In the genomic region with DNA sequence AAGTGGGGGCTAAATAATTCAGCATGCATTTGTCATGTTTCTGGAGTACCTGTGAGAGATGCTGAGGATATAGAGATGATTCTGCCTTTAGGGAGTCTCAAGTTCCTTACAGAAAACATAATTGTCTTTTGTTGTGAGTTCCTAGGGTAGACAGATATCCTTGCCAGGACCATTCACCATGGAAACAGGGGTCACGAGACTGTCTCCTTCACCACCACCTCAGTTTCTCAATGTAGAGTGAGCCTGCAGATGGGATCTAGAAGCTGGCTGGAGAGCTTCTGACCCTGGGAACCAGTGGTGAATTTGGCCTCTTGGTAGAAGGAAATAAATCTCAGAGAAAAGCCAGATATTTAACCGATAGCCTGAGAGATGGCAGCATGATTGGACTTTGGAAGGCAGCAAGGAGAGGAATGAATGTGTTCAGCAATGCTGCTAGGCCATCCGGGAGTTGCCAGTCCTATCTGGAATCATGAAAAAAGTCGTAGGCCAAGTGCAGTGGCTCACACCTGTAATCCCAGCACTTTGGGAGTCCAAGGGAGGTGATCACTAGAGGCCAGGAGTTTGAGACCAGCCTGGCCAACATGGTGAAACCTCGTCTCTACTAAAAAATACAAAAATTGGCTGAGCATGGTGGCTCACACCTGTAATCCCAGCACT, we compare ENCODE assay signal across 1 cellular context.
TF ChIP-seq lines count a peak whose summit lies in the region.

No MANE protein-coding gene starts in this region.

TF ChIP-seq in HepG2, 621 proteins besides CTCF, POLR2A, EP300 and RAD21 (continued from another document and continues in another):
- TF ChIP-seq FOXK1 (CRISPR knock-in tag; IDR thresholded peaks at IDR 0.05; ENCODE audit: borderline replicate concordance, low read depth) (no peak), ZNF672 (CRISPR knock-in tag; IDR thresholded peaks at IDR 0.05) (no peak), TGIF2 (CRISPR knock-in tag; IDR thresholded peaks at IDR 0.05) (no peak), GTF2F1 (IDR thresholded peaks at IDR 0.05; ENCODE audit: low read length) (no peak), SRSF9 (IDR thresholded peaks at IDR 0.05; ENCODE audit: borderline replicate concordance, insufficient read depth, low read depth, low read length, poor library complexity, severe bottlenecking) (no peak), ZNF556 (CRISPR knock-in tag; IDR thresholded peaks at IDR 0.05; ENCODE audit: borderline replicate concordance) (no peak), ZKSCAN5 (CRISPR knock-in tag; IDR thresholded peaks at IDR 0.05) (no peak), ZNF251 (CRISPR knock-in tag; IDR thresholded peaks at IDR 0.05) (no peak), SP5 (CRISPR knock-in tag; IDR thresholded peaks at IDR 0.05; ENCODE audit: borderline replicate concordance, low read depth) (no peak), FOXA3 (CRISPR knock-in tag; IDR thresholded peaks at IDR 0.05) (no peak), KLF6 (CRISPR knock-in tag; IDR thresholded peaks at IDR 0.05) (no peak), YEATS4 (CRISPR knock-in tag; IDR thresholded peaks at IDR 0.05; ENCODE audit: borderline replicate concordance) (no peak), ZNF432 (CRISPR knock-in tag; IDR thresholded peaks at IDR 0.05; ENCODE audit: borderline replicate concordance) (no peak), ISX (CRISPR knock-in tag; conservative IDR thresholded peaks at IDR 0.05) (no peak), NR2F6 (IDR thresholded peaks at IDR 0.05) (no peak), NR2F6 (CRISPR knock-in tag; IDR thresholded peaks at IDR 0.05) (no peak), ZZZ3 (CRISPR knock-in tag; IDR thresholded peaks at IDR 0.05; ENCODE audit: borderline replicate concordance) (no peak), GPN1 (CRISPR knock-in tag; IDR thresholded peaks at IDR 0.05; ENCODE audit: borderline replicate concordance) (no peak), GABPA (IDR thresholded peaks at IDR 0.05; ENCODE audit: low read depth, low read length) (no peak), GABPA (CRISPR knock-in tag; IDR thresholded peaks at IDR 0.05; ENCODE audit: low read depth) (no peak), TCF7 (IDR thresholded peaks at IDR 0.05; ENCODE audit: low read depth) (no peak), ISL2 (CRISPR knock-in tag; IDR thresholded peaks at IDR 0.05) (no peak), TMF1 (CRISPR knock-in tag; IDR thresholded peaks at IDR 0.05; ENCODE audit: low read depth) (no peak), ZNF792 (CRISPR knock-in tag; IDR thresholded peaks at IDR 0.05) (no peak), ZNF143 (CRISPR knock-in tag; IDR thresholded peaks at IDR 0.05) (no peak), SMAD3 (CRISPR knock-in tag; IDR thresholded peaks at IDR 0.05) (no peak), TAF15 (IDR thresholded peaks at IDR 0.05; ENCODE audit: low read depth, low read length, poor library complexity, severe bottlenecking) (no peak), ZNF644 (CRISPR knock-in tag; IDR thresholded peaks at IDR 0.05; ENCODE audit: low read depth) (peak; percentile 87; the same call in 1 of the 2 replicates), ZNF235 (CRISPR knock-in tag; IDR thresholded peaks at IDR 0.05; ENCODE audit: borderline replicate concordance) (no peak), ELF3 (CRISPR knock-in tag; IDR thresholded peaks at IDR 0.05) (no peak), KDM4B (CRISPR knock-in tag; IDR thresholded peaks at IDR 0.05) (no peak), ZNF253 (CRISPR knock-in tag; IDR thresholded peaks at IDR 0.05; ENCODE audit: borderline replicate concordance) (no peak), PPARG (CRISPR knock-in tag; conservative IDR thresholded peaks at IDR 0.05) (no peak), MTA3 (CRISPR knock-in tag; IDR thresholded peaks at IDR 0.05) (no peak), HDAC1 (CRISPR knock-in tag; IDR thresholded peaks at IDR 0.05) (peak; percentile 38; the same call in 1 of the 2 replicates), ZEB1 (IDR thresholded peaks at IDR 0.05; ENCODE audit: insufficient replicate concordance, low read depth) (no peak)
- TF ChIP-seq, protein P1, sequence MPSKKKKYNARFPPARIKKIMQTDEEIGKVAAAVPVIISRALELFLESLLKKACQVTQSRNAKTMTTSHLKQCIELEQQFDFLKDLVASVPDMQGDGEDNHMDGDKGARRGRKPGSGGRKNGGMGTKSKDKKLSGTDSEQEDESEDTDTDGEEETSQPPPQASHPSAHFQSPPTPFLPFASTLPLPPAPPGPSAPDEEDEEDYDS (CRISPR knock-in tag; IDR thresholded peaks at IDR 0.05) = no peak
- TF ChIP-seq, protein P2, sequence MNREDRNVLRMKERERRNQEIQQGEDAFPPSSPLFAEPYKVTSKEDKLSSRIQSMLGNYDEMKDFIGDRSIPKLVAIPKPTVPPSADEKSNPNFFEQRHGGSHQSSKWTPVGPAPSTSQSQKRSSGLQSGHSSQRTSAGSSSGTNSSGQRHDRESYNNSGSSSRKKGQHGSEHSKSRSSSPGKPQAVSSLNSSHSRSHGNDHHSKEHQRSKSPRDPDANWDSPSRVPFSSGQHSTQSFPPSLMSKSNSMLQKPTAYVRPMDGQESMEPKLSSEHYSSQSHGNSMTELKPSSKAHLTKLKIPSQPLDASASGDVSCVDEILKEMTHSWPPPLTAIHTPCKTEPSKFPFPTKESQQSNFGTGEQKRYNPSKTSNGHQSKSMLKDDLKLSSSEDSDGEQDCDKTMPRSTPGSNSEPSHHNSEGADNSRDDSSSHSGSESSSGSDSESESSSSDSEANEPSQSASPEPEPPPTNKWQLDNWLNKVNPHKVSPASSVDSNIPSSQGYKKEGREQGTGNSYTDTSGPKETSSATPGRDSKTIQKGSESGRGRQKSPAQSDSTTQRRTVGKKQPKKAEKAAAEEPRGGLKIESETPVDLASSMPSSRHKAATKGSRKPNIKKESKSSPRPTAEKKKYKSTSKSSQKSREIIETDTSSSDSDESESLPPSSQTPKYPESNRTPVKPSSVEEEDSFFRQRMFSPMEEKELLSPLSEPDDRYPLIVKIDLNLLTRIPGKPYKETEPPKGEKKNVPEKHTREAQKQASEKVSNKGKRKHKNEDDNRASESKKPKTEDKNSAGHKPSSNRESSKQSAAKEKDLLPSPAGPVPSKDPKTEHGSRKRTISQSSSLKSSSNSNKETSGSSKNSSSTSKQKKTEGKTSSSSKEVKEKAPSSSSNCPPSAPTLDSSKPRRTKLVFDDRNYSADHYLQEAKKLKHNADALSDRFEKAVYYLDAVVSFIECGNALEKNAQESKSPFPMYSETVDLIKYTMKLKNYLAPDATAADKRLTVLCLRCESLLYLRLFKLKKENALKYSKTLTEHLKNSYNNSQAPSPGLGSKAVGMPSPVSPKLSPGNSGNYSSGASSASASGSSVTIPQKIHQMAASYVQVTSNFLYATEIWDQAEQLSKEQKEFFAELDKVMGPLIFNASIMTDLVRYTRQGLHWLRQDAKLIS (CRISPR knock-in tag; IDR thresholded peaks at IDR 0.05) = no peak
- TF ChIP-seq, protein P3, sequence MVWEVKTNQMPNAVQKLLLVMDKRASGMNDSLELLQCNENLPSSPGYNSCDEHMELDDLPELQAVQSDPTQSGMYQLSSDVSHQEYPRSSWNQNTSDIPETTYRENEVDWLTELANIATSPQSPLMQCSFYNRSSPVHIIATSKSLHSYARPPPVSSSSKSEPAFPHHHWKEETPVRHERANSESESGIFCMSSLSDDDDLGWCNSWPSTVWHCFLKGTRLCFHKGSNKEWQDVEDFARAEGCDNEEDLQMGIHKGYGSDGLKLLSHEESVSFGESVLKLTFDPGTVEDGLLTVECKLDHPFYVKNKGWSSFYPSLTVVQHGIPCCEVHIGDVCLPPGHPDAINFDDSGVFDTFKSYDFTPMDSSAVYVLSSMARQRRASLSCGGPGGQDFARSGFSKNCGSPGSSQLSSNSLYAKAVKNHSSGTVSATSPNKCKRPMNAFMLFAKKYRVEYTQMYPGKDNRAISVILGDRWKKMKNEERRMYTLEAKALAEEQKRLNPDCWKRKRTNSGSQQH (CRISPR knock-in tag; IDR thresholded peaks at IDR 0.05; ENCODE audit: low read depth) = 0 out of 2 replicates have a peak, but pooled peaks have one; percentile 63
- TF ChIP-seq, protein P4, sequence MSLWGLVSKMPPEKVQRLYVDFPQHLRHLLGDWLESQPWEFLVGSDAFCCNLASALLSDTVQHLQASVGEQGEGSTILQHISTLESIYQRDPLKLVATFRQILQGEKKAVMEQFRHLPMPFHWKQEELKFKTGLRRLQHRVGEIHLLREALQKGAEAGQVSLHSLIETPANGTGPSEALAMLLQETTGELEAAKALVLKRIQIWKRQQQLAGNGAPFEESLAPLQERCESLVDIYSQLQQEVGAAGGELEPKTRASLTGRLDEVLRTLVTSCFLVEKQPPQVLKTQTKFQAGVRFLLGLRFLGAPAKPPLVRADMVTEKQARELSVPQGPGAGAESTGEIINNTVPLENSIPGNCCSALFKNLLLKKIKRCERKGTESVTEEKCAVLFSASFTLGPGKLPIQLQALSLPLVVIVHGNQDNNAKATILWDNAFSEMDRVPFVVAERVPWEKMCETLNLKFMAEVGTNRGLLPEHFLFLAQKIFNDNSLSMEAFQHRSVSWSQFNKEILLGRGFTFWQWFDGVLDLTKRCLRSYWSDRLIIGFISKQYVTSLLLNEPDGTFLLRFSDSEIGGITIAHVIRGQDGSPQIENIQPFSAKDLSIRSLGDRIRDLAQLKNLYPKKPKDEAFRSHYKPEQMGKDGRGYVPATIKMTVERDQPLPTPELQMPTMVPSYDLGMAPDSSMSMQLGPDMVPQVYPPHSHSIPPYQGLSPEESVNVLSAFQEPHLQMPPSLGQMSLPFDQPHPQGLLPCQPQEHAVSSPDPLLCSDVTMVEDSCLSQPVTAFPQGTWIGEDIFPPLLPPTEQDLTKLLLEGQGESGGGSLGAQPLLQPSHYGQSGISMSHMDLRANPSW (CRISPR knock-in tag; IDR thresholded peaks at IDR 0.05; ENCODE audit: borderline replicate concordance) = no peak
- TF ChIP-seq, protein P5, sequence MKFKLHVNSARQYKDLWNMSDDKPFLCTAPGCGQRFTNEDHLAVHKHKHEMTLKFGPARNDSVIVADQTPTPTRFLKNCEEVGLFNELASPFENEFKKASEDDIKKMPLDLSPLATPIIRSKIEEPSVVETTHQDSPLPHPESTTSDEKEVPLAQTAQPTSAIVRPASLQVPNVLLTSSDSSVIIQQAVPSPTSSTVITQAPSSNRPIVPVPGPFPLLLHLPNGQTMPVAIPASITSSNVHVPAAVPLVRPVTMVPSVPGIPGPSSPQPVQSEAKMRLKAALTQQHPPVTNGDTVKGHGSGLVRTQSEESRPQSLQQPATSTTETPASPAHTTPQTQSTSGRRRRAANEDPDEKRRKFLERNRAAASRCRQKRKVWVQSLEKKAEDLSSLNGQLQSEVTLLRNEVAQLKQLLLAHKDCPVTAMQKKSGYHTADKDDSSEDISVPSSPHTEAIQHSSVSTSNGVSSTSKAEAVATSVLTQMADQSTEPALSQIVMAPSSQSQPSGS (CRISPR knock-in tag; IDR thresholded peaks at IDR 0.05) = no peak
- TF ChIP-seq, protein P6, sequence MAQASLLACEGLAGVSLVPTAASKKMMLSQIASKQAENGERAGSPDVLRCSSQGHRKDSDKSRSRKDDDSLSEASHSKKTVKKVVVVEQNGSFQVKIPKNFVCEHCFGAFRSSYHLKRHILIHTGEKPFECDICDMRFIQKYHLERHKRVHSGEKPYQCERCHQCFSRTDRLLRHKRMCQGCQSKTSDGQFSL (CRISPR knock-in tag; IDR thresholded peaks at IDR 0.05) = no peak
- TF ChIP-seq, protein P7, sequence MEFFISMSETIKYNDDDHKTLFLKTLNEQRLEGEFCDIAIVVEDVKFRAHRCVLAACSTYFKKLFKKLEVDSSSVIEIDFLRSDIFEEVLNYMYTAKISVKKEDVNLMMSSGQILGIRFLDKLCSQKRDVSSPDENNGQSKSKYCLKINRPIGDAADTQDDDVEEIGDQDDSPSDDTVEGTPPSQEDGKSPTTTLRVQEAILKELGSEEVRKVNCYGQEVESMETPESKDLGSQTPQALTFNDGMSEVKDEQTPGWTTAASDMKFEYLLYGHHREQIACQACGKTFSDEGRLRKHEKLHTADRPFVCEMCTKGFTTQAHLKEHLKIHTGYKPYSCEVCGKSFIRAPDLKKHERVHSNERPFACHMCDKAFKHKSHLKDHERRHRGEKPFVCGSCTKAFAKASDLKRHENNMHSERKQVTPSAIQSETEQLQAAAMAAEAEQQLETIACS (CRISPR knock-in tag; IDR thresholded peaks at IDR 0.05) = no peak
- TF ChIP-seq, protein P8, sequence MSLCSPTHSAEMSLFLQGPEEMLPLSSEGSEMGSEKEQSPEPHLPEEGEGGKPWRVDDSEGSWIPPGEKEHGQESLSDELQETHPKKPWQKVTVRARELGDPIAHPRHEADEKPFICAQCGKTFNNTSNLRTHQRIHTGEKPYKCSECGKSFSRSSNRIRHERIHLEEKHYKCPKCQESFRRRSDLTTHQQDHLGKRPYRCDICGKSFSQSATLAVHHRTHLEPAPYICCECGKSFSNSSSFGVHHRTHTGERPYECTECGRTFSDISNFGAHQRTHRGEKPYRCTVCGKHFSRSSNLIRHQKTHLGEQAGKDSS (CRISPR knock-in tag; IDR thresholded peaks at IDR 0.05; ENCODE audit: borderline replicate concordance, low read depth) = no peak
- TF ChIP-seq, protein P9, sequence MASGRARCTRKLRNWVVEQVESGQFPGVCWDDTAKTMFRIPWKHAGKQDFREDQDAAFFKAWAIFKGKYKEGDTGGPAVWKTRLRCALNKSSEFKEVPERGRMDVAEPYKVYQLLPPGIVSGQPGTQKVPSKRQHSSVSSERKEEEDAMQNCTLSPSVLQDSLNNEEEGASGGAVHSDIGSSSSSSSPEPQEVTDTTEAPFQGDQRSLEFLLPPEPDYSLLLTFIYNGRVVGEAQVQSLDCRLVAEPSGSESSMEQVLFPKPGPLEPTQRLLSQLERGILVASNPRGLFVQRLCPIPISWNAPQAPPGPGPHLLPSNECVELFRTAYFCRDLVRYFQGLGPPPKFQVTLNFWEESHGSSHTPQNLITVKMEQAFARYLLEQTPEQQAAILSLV (CRISPR knock-in tag; IDR thresholded peaks at IDR 0.05; ENCODE audit: borderline replicate concordance) = no peak
- TF ChIP-seq, protein P10, sequence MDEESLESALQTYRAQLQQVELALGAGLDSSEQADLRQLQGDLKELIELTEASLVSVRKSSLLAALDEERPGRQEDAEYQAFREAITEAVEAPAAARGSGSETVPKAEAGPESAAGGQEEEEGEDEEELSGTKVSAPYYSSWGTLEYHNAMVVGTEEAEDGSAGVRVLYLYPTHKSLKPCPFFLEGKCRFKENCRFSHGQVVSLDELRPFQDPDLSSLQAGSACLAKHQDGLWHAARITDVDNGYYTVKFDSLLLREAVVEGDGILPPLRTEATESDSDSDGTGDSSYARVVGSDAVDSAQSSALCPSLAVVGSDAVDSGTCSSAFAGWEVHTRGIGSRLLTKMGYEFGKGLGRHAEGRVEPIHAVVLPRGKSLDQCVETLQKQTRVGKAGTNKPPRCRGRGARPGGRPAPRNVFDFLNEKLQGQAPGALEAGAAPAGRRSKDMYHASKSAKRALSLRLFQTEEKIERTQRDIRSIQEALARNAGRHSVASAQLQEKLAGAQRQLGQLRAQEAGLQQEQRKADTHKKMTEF (CRISPR knock-in tag; IDR thresholded peaks at IDR 0.05) = peak; percentile 46; the same call in 1 of the 2 replicates
- TF ChIP-seq, protein P11, sequence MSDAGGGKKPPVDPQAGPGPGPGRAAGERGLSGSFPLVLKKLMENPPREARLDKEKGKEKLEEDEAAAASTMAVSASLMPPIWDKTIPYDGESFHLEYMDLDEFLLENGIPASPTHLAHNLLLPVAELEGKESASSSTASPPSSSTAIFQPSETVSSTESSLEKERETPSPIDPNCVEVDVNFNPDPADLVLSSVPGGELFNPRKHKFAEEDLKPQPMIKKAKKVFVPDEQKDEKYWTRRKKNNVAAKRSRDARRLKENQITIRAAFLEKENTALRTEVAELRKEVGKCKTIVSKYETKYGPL (CRISPR knock-in tag; IDR thresholded peaks at IDR 0.05) = no peak
